In genomic region chr9:129487307-129487657, GRCh38 we compare ENCODE assay signal across 9 cellular contexts.
DNase-seq lines count a peak whose midpoint lies in the region; ATAC-seq and TF ChIP-seq lines count a peak whose summit lies in the region.
"Had no signal": no experiment of that assay in that cellular context is flagged by ENCODE, and none has a peak within 500 bp of the region (broad histone marks: within the 10 kb centered on the region; RNA-seq: fewer than 3 reads in every experiment).

No MANE protein-coding gene starts in this region.

- peak overlapping the region; percentile 92 for H3K27ac Mint-ChIP-seq in CD8-positive, alpha-beta T cell

- H3K27ac ChIP-seq in CD8-positive, alpha-beta T cell (ENCODE audit: low read depth, low read length) = no peak overlapping the region
- H3K27ac ChIP-seq in VCaP = peak overlapping the region; percentile 100
- H3K27ac ChIP-seq in fibroblast of lung (ENCODE audit: insufficient read depth, low read length) = peak overlapping the region; percentile 100
- peak overlapping the region; percentile 95 for H3K27ac ChIP-seq in psoas muscle

- H3K79me2 ChIP-seq in fibroblast of lung (ENCODE audit: control insufficient read depth, insufficient read depth, low read length) = peaks cover 11% of the 10 kb centered on the region

- intact Hi-C loops in CD8-positive, alpha-beta T cell (cut with DNase I, micrococcal nuclease) = loop anchor here (5.0 kb wide), 3 partner anchors 105 to 140 kb away; partner anchors contain the start of gene NTMT1 (in 1 of the 2)
- intact Hi-C loops in psoas muscle (cut with DNase I) = no loop called here

- H3K27me3 Mint-ChIP-seq in CD8-positive, alpha-beta T cell (ENCODE audit: low read depth) = no peaks in the 10 kb centered on the region

- 68 to 78% (median 72%) methylated on average over 3 of the region's 3 CpGs for WGBS in psoas muscle, 3 donors

- H4K20me1 ChIP-seq in fibroblast of lung (ENCODE audit: control insufficient read depth, extremely low read depth, insufficient read depth, low read length) = no peaks in the 10 kb centered on the region

- no peak overlapping the region for H2AFZ ChIP-seq in fibroblast of lung (ENCODE audit: low read length)

- no peaks in the 10 kb centered on the region for H3K9me3 ChIP-seq in CD8-positive, alpha-beta T cell (ENCODE audit: low read length)
- no peaks in the 10 kb centered on the region for H3K9me3 ChIP-seq in fibroblast of lung (ENCODE audit: control insufficient read depth, insufficient read depth, low read depth, low read length)
- no peaks in the 10 kb centered on the region for H3K9me3 ChIP-seq in psoas muscle

- H3K27me3 ChIP-seq in CD8-positive, alpha-beta T cell (ENCODE audit: insufficient read depth, low read length) = no peaks in the 10 kb centered on the region
- H3K27me3 ChIP-seq in fibroblast of lung (ENCODE audit: control insufficient read depth, insufficient read depth, low read length) (no peaks in the 10 kb centered on the region), psoas muscle (ENCODE audit: insufficient read depth in 3 of 3, low read length in 2 of 3) (no peaks in the 10 kb centered on the region)

- POLR2A ChIA-PET in CD8-positive, alpha-beta T cell (lab: Charles Lee) = no interaction called here

- H3K36me3 ChIP-seq in CD8-positive, alpha-beta T cell (ENCODE audit: insufficient read depth, low read length) = no peaks in the 10 kb centered on the region
- H3K36me3 ChIP-seq in fibroblast of lung (ENCODE audit: control insufficient read depth, insufficient read depth, low read length) = no peaks in the 10 kb centered on the region
- no peaks in the 10 kb centered on the region for H3K36me3 ChIP-seq in psoas muscle (ENCODE audit: insufficient read depth in 1 of 2, low read depth in 1 of 2)

- peak overlapping the region; percentile 80 for H3K4me3 Mint-ChIP-seq in CD8-positive, alpha-beta T cell

- ATAC-seq in CD8-positive, alpha-beta T cell = no peak
- ATAC-seq in psoas muscle (no peak), GM18909 (IDR thresholded peaks at IDR 0.05; ENCODE audit: poor library complexity, unreplicated experiment) (no peak)

- peaks cover 42% of the 10 kb centered on the region for H3K4me1 Mint-ChIP-seq in CD8-positive, alpha-beta T cell (ENCODE audit: low read depth)

- H3K4me3 ChIP-seq in CD8-positive, alpha-beta T cell (ENCODE audit: low read depth, low read length) = no peak overlapping the region
- no peak overlapping the region for H3K4me3 ChIP-seq in fibroblast of lung (replicated peaks in 1 of 4; ENCODE audit: control extremely low read depth in 1 of 4, insufficient read depth in 1 of 4, low read depth in 3 of 4, low read length in 4 of 4)
- H3K4me3 ChIP-seq in psoas muscle = no peak overlapping the region

- H3K36me3 Mint-ChIP-seq in CD8-positive, alpha-beta T cell = no peaks in the 10 kb centered on the region

- peak overlapping the region; percentile 40 for H3K9ac ChIP-seq in fibroblast of lung (ENCODE audit: insufficient read depth, low read length)

- peaks cover 56% of the 10 kb centered on the region for H3K4me1 ChIP-seq in CD8-positive, alpha-beta T cell (ENCODE audit: insufficient read depth, low read length)
- H3K4me1 ChIP-seq in fibroblast of lung (ENCODE audit: control insufficient read depth, extremely low read depth, insufficient read depth, low read length) (peaks cover 64% of the 10 kb centered on the region), psoas muscle (peaks cover 45% of the 10 kb centered on the region)

- peak overlapping the region; percentile 58 for H3K4me2 ChIP-seq in fibroblast of lung (ENCODE audit: extremely low read depth, insufficient read depth, low read length)

- H3K9me3 Mint-ChIP-seq in CD8-positive, alpha-beta T cell = no peaks in the 10 kb centered on the region

- no peak for DNase-seq in CD8-positive, alpha-beta T cell
- DNase-seq in fibroblast of lung (ENCODE audit: low read depth in 2 of 2) = no peak
- DNase-seq in psoas muscle = no peak
- DNase-seq in effector CD8-positive, alpha-beta T cell (lab: John Stamatoyannopoulos, UW) = no peak
- no peak for DNase-seq in NCI-H226
- DNase-seq in NCI-H2171 (lab: John Stamatoyannopoulos, UW) = no peak
- DNase-seq: NCI-H1092 had no signal

- TF ChIP-seq CTCF in CD8-positive, alpha-beta T cell (IDR thresholded peaks at IDR 0.05) = no peak
- TF ChIP-seq CTCF in VCaP (conservative IDR thresholded peaks at IDR 0.05) (no peak), fibroblast of lung (conservative IDR thresholded peaks at IDR 0.05 in 1 of 2, IDR thresholded peaks at IDR 0.05 in 1 of 2; ENCODE audit: low read depth in 1 of 2, low read length in 2 of 2) (no peak), psoas muscle (IDR thresholded peaks at IDR 0.05) (no peak)

- CTCF ChIA-PET in CD8-positive, alpha-beta T cell (lab: Charles Lee) = no interaction called here

Comparison
In these comparisons a context has a peak if more than half of its experiments do, and no peak if none do; other contexts are left out.
1. intact Hi-C loops: an anchor here in CD8-positive, alpha-beta T cell (5.0 kb wide); none called in psoas muscle.